ENCODE assay signal across 20 cellular contexts in the genomic region with DNA sequence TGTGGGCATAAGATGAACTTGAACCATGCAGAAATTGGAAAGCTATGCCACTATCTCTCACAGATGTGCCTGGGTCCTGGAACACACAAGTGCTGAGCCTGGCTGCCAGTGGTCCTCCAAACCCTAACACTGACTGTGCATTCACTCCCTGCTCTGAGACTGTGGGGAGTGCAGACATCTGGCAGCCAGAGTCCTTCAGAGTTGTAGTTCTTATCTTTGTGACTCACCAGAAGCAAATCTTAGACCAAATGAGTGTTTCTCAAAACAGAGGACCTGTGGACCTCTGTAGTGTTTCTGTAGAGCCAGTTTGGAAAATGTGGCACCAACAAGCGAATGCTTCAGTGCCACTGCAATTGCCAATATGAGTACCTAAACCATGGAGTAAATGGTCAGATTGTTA.
DNase-seq lines count a peak whose midpoint lies in the region; ATAC-seq, FAIRE-seq and TF ChIP-seq lines count a peak whose summit lies in the region.
"Had no signal": no experiment of that assay in that cellular context is flagged by ENCODE, and none has a peak within 500 bp of the region (broad histone marks: within the 10 kb centered on the region; RNA-seq: fewer than 3 reads in every experiment).

No MANE protein-coding gene starts in this region.

- 55 to 60% methylated on average over 1 of the region's 1 CpG for WGBS in pancreas, 2 donors

- no peak for FAIRE-seq in pancreas (lab: Jason Lieb, UNC)
- FAIRE-seq: frontal cortex, G401.6 had no signal

- peak overlapping the region; percentile 63 for H3K4me2 ChIP-seq in neural progenitor cell
- H3K4me2 ChIP-seq: GM23338 had no signal

- POLR2A ChIA-PET in BJ (lab: Charles Lee), result no interaction called here

- peaks cover 12% of the 10 kb centered on the region for H3K36me3 Mint-ChIP-seq in neural progenitor cell
- H3K36me3 Mint-ChIP-seq: CD4-positive, CD25-positive, alpha-beta regulatory T cell; immature natural killer cell had no signal

- H3K36me3 ChIP-seq in BJ (ENCODE audit: control insufficient read depth, insufficient read depth, low read length) (no peaks in the 10 kb centered on the region), neural progenitor cell (no peaks in the 10 kb centered on the region), pancreas (no peaks in the 10 kb centered on the region)
- H3K36me3 ChIP-seq: tibial artery had no signal

- no peak overlapping the region for H3K9ac ChIP-seq in neural progenitor cell

- CTCF ChIA-PET in BJ (lab: Yijun Ruan, JAX), result no interaction called here

- no peaks in the 10 kb centered on the region for H4K20me1 ChIP-seq in neural progenitor cell (ENCODE audit: low read depth)

- H3K4me3 ChIP-seq in BJ (ENCODE audit: low read depth, low read length) (no peak overlapping the region), choroid plexus epithelial cell (ENCODE audit: low read depth, low read length) (no peak overlapping the region), neural progenitor cell (no peak overlapping the region), pancreas (no peak overlapping the region)
- H3K4me3 ChIP-seq: GM23338, mucosa of descending colon, tibial artery had no signal

- no peak overlapping the region for H2AFZ ChIP-seq in neural progenitor cell (replicated peaks)
- H2AFZ ChIP-seq: GM23338 had no signal

- no peak overlapping the region for H3K27ac Mint-ChIP-seq in neural progenitor cell
- H3K27ac Mint-ChIP-seq: CD4-positive, CD25-positive, alpha-beta regulatory T cell; GM23338; immature natural killer cell had no signal

- H3K4me1 ChIP-seq in neural progenitor cell (peaks cover 56% of the 10 kb centered on the region), pancreas (no peaks in the 10 kb centered on the region)

- H3K27me3 Mint-ChIP-seq in neural progenitor cell (ENCODE audit: insufficient read depth, low read depth), result no peaks in the 10 kb centered on the region
- H3K27me3 Mint-ChIP-seq: CD4-positive, CD25-positive, alpha-beta regulatory T cell had no signal

- DNase-seq in BJ (ENCODE audit: low read depth) (peak; percentile 37), LHCN-M2 (ENCODE audit: low read depth) (peak; percentile 54), choroid plexus epithelial cell (ENCODE audit: low read depth) (peak; percentile 86), neural progenitor cell (ENCODE audit: low spot score) (no peak), NCI-H146 treated with DMSO at 0.1 percent for 48 hours (lab: John Stamatoyannopoulos, UW; ENCODE audit: unreplicated experiment) (no peak), DMS153 treated with DMSO at 0.1 percent for 48 hours (lab: John Stamatoyannopoulos, UW; ENCODE audit: unreplicated experiment) (no peak), pancreas (no peak)
- DNase-seq: activated CD4-positive, alpha-beta T cell treated with anti-CD3 and anti-CD28 coated beads for 48 hours; activated T-cell treated with anti-CD3 and anti-CD28 coated beads, Interleukin-2, amount 50 U/mL, for 1 hour; CD4-positive, CD25-positive, alpha-beta regulatory T cell; immature natural killer cell; mucosa of descending colon; NCI-H2029 treated with DMSO at 0.1 percent for 48 hours; posterior cingulate gyrus; stimulated activated CD4-positive, alpha-beta T cell treated with anti-CD3 and anti-CD28 coated beads, Interleukin-15, amount 100 ng/mL, for 24 hours; tibial artery had no signal

- H3K9me3 ChIP-seq in neural progenitor cell (ENCODE audit: low read depth) (no peaks in the 10 kb centered on the region), pancreas (no peaks in the 10 kb centered on the region)
- H3K9me3 ChIP-seq: mucosa of descending colon, tibial artery had no signal

- intact Hi-C loops in pancreas (cut with DNase I), result no loop called here

- ATAC-seq in HG03460 (IDR thresholded peaks at IDR 0.05; ENCODE audit: unreplicated experiment) (no peak), pancreas (no peak)
- ATAC-seq: mucosa of descending colon had no signal

- H3K4me3 Mint-ChIP-seq in neural progenitor cell, result no peak overlapping the region
- H3K4me3 Mint-ChIP-seq: CD4-positive, CD25-positive, alpha-beta regulatory T cell; GM23338; immature natural killer cell had no signal

- H3K27me3 ChIP-seq in BJ (ENCODE audit: control insufficient read depth, insufficient read depth, low read length), result no peaks in the 10 kb centered on the region
- no peaks in the 10 kb centered on the region for H3K27me3 ChIP-seq in neural progenitor cell
- H3K27me3 ChIP-seq in pancreas, result no peaks in the 10 kb centered on the region
- H3K27me3 ChIP-seq: tibial artery had no signal

- H3K79me2 ChIP-seq in neural progenitor cell (ENCODE audit: low read depth), result no peaks in the 10 kb centered on the region

- peaks cover 54% of the 10 kb centered on the region for H3K4me1 Mint-ChIP-seq in neural progenitor cell
- H3K4me1 Mint-ChIP-seq: CD4-positive, CD25-positive, alpha-beta regulatory T cell; immature natural killer cell had no signal

- TF ChIP-seq CTCF in BJ (IDR thresholded peaks at IDR 0.05; ENCODE audit: insufficient read depth, low read depth, low read length), result no peak
- no peak for TF ChIP-seq CTCF in choroid plexus epithelial cell (conservative IDR thresholded peaks at IDR 0.05; ENCODE audit: low read depth, low read length)
- TF ChIP-seq CTCF in neural progenitor cell (IDR thresholded peaks at IDR 0.05), result no peak
- TF ChIP-seq CTCF in pancreas (IDR thresholded peaks at IDR 0.05), result no peak

- H3K27ac ChIP-seq in neural progenitor cell (peak overlapping the region; percentile 23), pancreas (no peak overlapping the region)
- H3K27ac ChIP-seq: tibial artery had no signal

- H3F3A ChIP-seq in neural progenitor cell (ENCODE audit: low read depth), result peaks cover 43% of the 10 kb centered on the region

- no peaks in the 10 kb centered on the region for H3K9me3 Mint-ChIP-seq in neural progenitor cell
- H3K9me3 Mint-ChIP-seq: GM23338, immature natural killer cell had no signal

Comparison
In these comparisons a context has a peak if more than half of its experiments do, and no peak if none do; other contexts are left out.
1. DNase-seq: peak in BJ (single experiment), LHCN-M2 (single experiment) and choroid plexus epithelial cell (single experiment); none in neural progenitor cell (single experiment), NCI-H146 treated with DMSO at 0.1 percent for 48 hours (single experiment), DMS153 treated with DMSO at 0.1 percent for 48 hours (single experiment) and pancreas (0 of 6).